Comparison of ENCODE assay signal across 25 cellular contexts in genomic region chr4:168945291-168945690, GRCh38.
"Had no signal": no experiment of that assay in that cellular context is flagged by ENCODE, and none has a peak within 500 bp of the region (broad histone marks: within the 10 kb centered on the region; RNA-seq: fewer than 3 reads in every experiment).

No MANE protein-coding gene starts in this region.

- H3K27me3 ChIP-seq: SJSA1 had no signal

- H3K9ac ChIP-seq: KMS-11, SK-N-SH had no signal

- H3K27me3 Mint-ChIP-seq: IgD-negative memory B cell, T-cell had no signal

- H3K27ac ChIP-seq: HL-60, KMS-11, SJSA1 had no signal

- H3K4me1 Mint-ChIP-seq: IgD-negative memory B cell, T-cell had no signal

- H3K4me3 Mint-ChIP-seq: IgD-negative memory B cell, T-cell had no signal

- H3K4me3 ChIP-seq: K562, SJSA1 had no signal

- H3K4me2 ChIP-seq: KMS-11, SK-N-SH had no signal

- DNase-seq: Kasumi-1, MM.1S, NCI-H1092 treated with DMSO at 0.1 percent for 48 hours, NCI-H1436, NCI-H187, NCI-H2029, NCI-H2081 treated with DMSO at 0.1 percent for 48 hours, NCI-H2171, NCI-H345, NCI-H446 treated with DMSO at 0.1 percent for 48 hours, NCI-H510A treated with DMSO at 0.1 percent for 48 hours, NCI-H526, Right ventricle myocardium superior, RPMI8226, SIG-M5, SK-N-SH, SW 1271, T-cell had no signal

- ATAC-seq: K562 had no signal

- FAIRE-seq: HTR-8/SVneo, K562, RCC 7860 had no signal

- H3K36me3 ChIP-seq: SJSA1 had no signal

- H3K27ac Mint-ChIP-seq: IgD-negative memory B cell, T-cell had no signal

- H3K9me3 ChIP-seq: SJSA1 had no signal

- H3K4me1 ChIP-seq: SJSA1 had no signal
